1 cellular context compared by ENCODE assay signal in genomic region chr19:40921005-40921897, GRCh38.
TF ChIP-seq lines count a peak whose summit lies in the region.

No MANE protein-coding gene starts in this region.

TF ChIP-seq in SK-N-SH treated with all-trans-retinoic acid at 6 μM for 48 hours, 23 proteins besides CTCF, POLR2A, EP300 and RAD21 (continued from another document):
- TF ChIP-seq PATZ1 (CRISPR knock-in tag; IDR thresholded peaks at IDR 0.05; ENCODE audit: borderline replicate concordance), result no peak
